ENCODE assay signal across 9 cellular contexts in the genomic region with DNA sequence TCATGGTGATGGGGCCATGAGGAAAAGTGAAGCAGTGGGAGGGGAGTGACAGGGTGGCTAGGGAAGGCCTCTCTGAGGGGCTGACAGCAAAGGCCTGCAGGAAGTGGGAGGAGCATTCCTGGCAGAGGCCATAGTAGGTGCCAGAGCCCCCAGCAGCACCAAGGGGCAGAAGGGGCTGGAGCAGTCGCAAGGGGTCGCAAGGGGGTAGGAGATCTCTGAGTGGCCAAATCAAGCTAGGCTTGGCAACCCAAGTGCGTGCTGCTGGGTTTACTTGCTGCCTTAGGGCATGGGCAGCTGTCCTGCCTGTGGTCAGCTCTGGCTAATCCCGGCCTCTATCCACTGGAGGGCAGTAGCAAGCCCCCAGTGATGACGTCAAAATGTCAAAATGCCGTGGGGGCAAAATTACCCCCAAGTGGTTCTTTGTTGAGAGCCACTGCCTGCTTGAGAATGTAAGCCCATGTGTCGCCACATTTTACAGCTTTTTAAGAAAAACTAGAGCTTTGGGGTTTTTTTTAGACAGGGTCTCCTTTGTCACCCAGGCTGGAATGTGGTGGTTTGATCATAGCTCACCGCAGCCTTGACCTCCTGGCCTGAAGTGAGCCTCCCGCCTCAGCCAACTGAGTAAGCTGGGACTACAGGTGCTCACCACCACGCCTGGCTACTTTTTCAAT. TPM values are rescaled to one million over a fixed set of nuclear protein-coding genes. Genes with fewer than 3 reads are reported as not detected.
DNase-seq lines count a peak whose midpoint lies in the region; ATAC-seq and FAIRE-seq lines count a peak whose summit lies in the region.
"Had no signal": no experiment of that assay in that cellular context is flagged by ENCODE, and none has a peak within 500 bp of the region (broad histone marks: within the 10 kb centered on the region; RNA-seq: fewer than 3 reads in every experiment).

No MANE protein-coding gene starts in this region.

- POLR2A ChIA-PET in activated naive CD8-positive, alpha-beta T cell treated with anti-CD3 and anti-CD28 coated beads, Interleukin-2, amount 10 ng/mL, durations not matched to agents 7 days and 5 days (lab: Charles Lee): interaction anchor here (0.5 to 2.8 kb wide), 6 partner anchors 10 to 549 kb away, joined by 3 to 9 read pairs (median 3); a partner anchor contains a TSS

- H3K4me1 Mint-ChIP-seq in activated naive CD8-positive, alpha-beta T cell treated with anti-CD3 and anti-CD28 coated beads, Interleukin-2, amount 10 ng/mL, durations not matched to agents 7 days and 5 days: peaks cover 33% of the 10 kb centered on the region
- peaks cover 30% of the 10 kb centered on the region for H3K4me1 Mint-ChIP-seq in activated T-cell treated with anti-CD3 and anti-CD28 coated beads, Interleukin-2, amount 50 U/mL, for 4 hours (ENCODE audit: low read depth)

- H3K9me3 Mint-ChIP-seq in activated naive CD8-positive, alpha-beta T cell treated with anti-CD3 and anti-CD28 coated beads, Interleukin-2, amount 10 ng/mL, durations not matched to agents 7 days and 5 days: no peaks in the 10 kb centered on the region
- no peaks in the 10 kb centered on the region for H3K9me3 Mint-ChIP-seq in activated T-cell treated with anti-CD3 and anti-CD28 coated beads, Interleukin-2, amount 50 U/mL, for 4 hours
- H3K9me3 Mint-ChIP-seq: T-helper 1 cell treated with Interleukin-12 subunit alpha and Interleukin-12 subunit beta and Interleukin-4 antibody, amounts not matched to agents 30 μg/mL and 1 μg/mL, for 36 hours had no signal

- no peak overlapping the region for H3K4me3 Mint-ChIP-seq in activated naive CD8-positive, alpha-beta T cell treated with anti-CD3 and anti-CD28 coated beads, Interleukin-2, amount 10 ng/mL, durations not matched to agents 7 days and 5 days
- no peak overlapping the region for H3K4me3 Mint-ChIP-seq in activated T-cell treated with anti-CD3 and anti-CD28 coated beads, Interleukin-2, amount 50 U/mL, for 4 hours
- H3K4me3 Mint-ChIP-seq: T-helper 1 cell treated with Interleukin-12 subunit alpha and Interleukin-12 subunit beta and Interleukin-4 antibody, amounts not matched to agents 30 μg/mL and 1 μg/mL, for 36 hours had no signal

- H3K27ac Mint-ChIP-seq in activated naive CD8-positive, alpha-beta T cell treated with anti-CD3 and anti-CD28 coated beads, Interleukin-2, amount 10 ng/mL, durations not matched to agents 7 days and 5 days: peak overlapping the region; percentile 42

- peak overlapping the region; percentile 74 for H3K27ac ChIP-seq in temporal lobe (ENCODE audit: low read depth, low read length)

- FAIRE-seq in HTR-8/SVneo (lab: Jason Lieb, UNC): peak; percentile 92

- no peaks in the 10 kb centered on the region for H3K27me3 Mint-ChIP-seq in activated naive CD8-positive, alpha-beta T cell treated with anti-CD3 and anti-CD28 coated beads, Interleukin-2, amount 10 ng/mL, durations not matched to agents 7 days and 5 days
- no peaks in the 10 kb centered on the region for H3K27me3 Mint-ChIP-seq in activated T-cell treated with anti-CD3 and anti-CD28 coated beads, Interleukin-2, amount 50 U/mL, for 4 hours (ENCODE audit: low read depth)

- H3K36me3 Mint-ChIP-seq in activated naive CD8-positive, alpha-beta T cell treated with anti-CD3 and anti-CD28 coated beads, Interleukin-2, amount 10 ng/mL, durations not matched to agents 7 days and 5 days: peaks cover 25% of the 10 kb centered on the region
- peaks cover 19% of the 10 kb centered on the region for H3K36me3 Mint-ChIP-seq in activated T-cell treated with anti-CD3 and anti-CD28 coated beads, Interleukin-2, amount 50 U/mL, for 4 hours (ENCODE audit: insufficient read depth)

- no peak for ATAC-seq in activated naive CD8-positive, alpha-beta T cell treated with anti-CD3 and anti-CD28 coated beads, Interleukin-2, amount 10 ng/mL, durations not matched to agents 7 days and 5 days (ENCODE audit: low read depth)
- no peak for ATAC-seq in activated T-cell treated with anti-CD3 and anti-CD28 coated beads, Interleukin-2, amount 50 U/mL, for 4 hours
- ATAC-seq in HG02763 (IDR thresholded peaks at IDR 0.05; ENCODE audit: unreplicated experiment): no peak

- DNase-seq in Caki2 (ENCODE audit: low read depth) (peak; percentile 29), HTR-8/SVneo (ENCODE audit: insufficient read length, low spot score) (peak; percentile 72), iPS-NIHi7 (ENCODE audit: extremely low spot score) (peak; percentile 79)
- no peak for DNase-seq in activated naive CD8-positive, alpha-beta T cell treated with anti-CD3 and anti-CD28 coated beads, Interleukin-2, amount 10 ng/mL, durations not matched to agents 7 days and 5 days
- no peak for DNase-seq in stimulated activated CD4-positive, alpha-beta T cell treated with anti-CD3 and anti-CD28 coated beads, Interleukin-15, amount 100 ng/mL, for 24 hours
- no peak for DNase-seq in activated T-cell treated with anti-CD3 and anti-CD28 coated beads, Interleukin-2, amount 50 U/mL, for 4 hours

- in situ Hi-C loops in Caki2 (cut with HindIII; ENCODE audit: low pct_unique_long_range_greater_than_20kb, low sequenced_read_pairs): no loop called here

RNA-seq across cellular contexts. Expression of a gene that starts 11.8 kb away (rescaled TPM):
- 14.5 and 16.3 TPM in 2 replicates for total RNA-seq in Caki2 (2014; rRNA removed; shearing (Covaris generic); ENCODE audit: low replicate concordance)
- 10 to 100 TPM; 37.8 to 40.8 TPM for total RNA-seq in activated naive CD8-positive, alpha-beta T cell treated with anti-CD3 and anti-CD28 coated beads, Interleukin-2, amount 10 ng/mL, durations not matched to agents 7 days and 5 days
- total RNA-seq in temporal lobe: 6.4 TPM
- 10 to 100 TPM; 33.8 to 40.5 (median 35.1) TPM for total RNA-seq in activated T-cell treated with anti-CD3 and anti-CD28 coated beads, Interleukin-2, amount 50 U/mL, for 4 hours

RNA-seq across cellular contexts. Expression of a gene that starts 32.0 kb away (rescaled TPM):
- 5.2 and 7.2 TPM in 2 replicates for total RNA-seq in Caki2 (2014; rRNA removed; shearing (Covaris generic); ENCODE audit: low replicate concordance)
- 100 to 1,000 TPM; 172 to 179 TPM for total RNA-seq in activated naive CD8-positive, alpha-beta T cell treated with anti-CD3 and anti-CD28 coated beads, Interleukin-2, amount 10 ng/mL, durations not matched to agents 7 days and 5 days
- total RNA-seq in temporal lobe: 2.7 TPM
- 100 to 1,000 TPM; 134 to 168 (median 142) TPM for total RNA-seq in activated T-cell treated with anti-CD3 and anti-CD28 coated beads, Interleukin-2, amount 50 U/mL, for 4 hours

RNA-seq across cellular contexts. Expression of a gene that starts 42.2 kb away (rescaled TPM):
- 15.1 and 35.0 TPM in 2 replicates for total RNA-seq in Caki2 (2014; rRNA removed; shearing (Covaris generic); ENCODE audit: low replicate concordance)
- 10 to 100 TPM; 11.5 to 13.0 TPM for total RNA-seq in activated naive CD8-positive, alpha-beta T cell treated with anti-CD3 and anti-CD28 coated beads, Interleukin-2, amount 10 ng/mL, durations not matched to agents 7 days and 5 days
- 2.2 TPM for total RNA-seq in temporal lobe
- 1 to 10 TPM; 5.4 to 5.7 (median 5.7) TPM for total RNA-seq in activated T-cell treated with anti-CD3 and anti-CD28 coated beads, Interleukin-2, amount 50 U/mL, for 4 hours

RNA-seq across cellular contexts. Expression of a gene that starts 54.6 kb away (rescaled TPM):
- 4.1 and 7.5 TPM in 2 replicates for total RNA-seq in Caki2 (2014; rRNA removed; shearing (Covaris generic); ENCODE audit: low replicate concordance)
- 10 to 100 TPM; 11.4 to 13.0 TPM for total RNA-seq in activated naive CD8-positive, alpha-beta T cell treated with anti-CD3 and anti-CD28 coated beads, Interleukin-2, amount 10 ng/mL, durations not matched to agents 7 days and 5 days
- 4.2 TPM for total RNA-seq in temporal lobe
- 1 to 10 TPM; 1.2 to 2.4 (median 1.5) TPM for total RNA-seq in activated T-cell treated with anti-CD3 and anti-CD28 coated beads, Interleukin-2, amount 50 U/mL, for 4 hours

RNA-seq across cellular contexts. Expression of a gene that starts 57.6 kb away (rescaled TPM):
- 136 and 137 TPM in 2 replicates for total RNA-seq in Caki2 (2014; rRNA removed; shearing (Covaris generic); ENCODE audit: low replicate concordance)
- 100 to 1,000 TPM; 301 to 333 TPM for total RNA-seq in activated naive CD8-positive, alpha-beta T cell treated with anti-CD3 and anti-CD28 coated beads, Interleukin-2, amount 10 ng/mL, durations not matched to agents 7 days and 5 days
- 101 TPM for total RNA-seq in temporal lobe
- total RNA-seq in activated T-cell treated with anti-CD3 and anti-CD28 coated beads, Interleukin-2, amount 50 U/mL, for 4 hours: 100 to 1,000 TPM; 224 to 248 (median 238) TPM

Comparison
In these comparisons a context has a peak if more than half of its experiments do, and no peak if none do; other contexts are left out.
1. DNase-seq: peak in Caki2 (single experiment), HTR-8/SVneo (single experiment) and iPS-NIHi7 (single experiment); none in activated naive CD8-positive, alpha-beta T cell treated with anti-CD3 and anti-CD28 coated beads, Interleukin-2, amount 10 ng/mL, durations not matched to agents 7 days and 5 days (single experiment), stimulated activated CD4-positive, alpha-beta T cell treated with anti-CD3 and anti-CD28 coated beads, Interleukin-15, amount 100 ng/mL, for 24 hours (single experiment) and activated T-cell treated with anti-CD3 and anti-CD28 coated beads, Interleukin-2, amount 50 U/mL, for 4 hours (single experiment).
2. RNA of a gene that starts 32.0 kb away (total RNA-seq): 172 to 179 TPM in activated naive CD8-positive, alpha-beta T cell treated with anti-CD3 and anti-CD28 coated beads, Interleukin-2, amount 10 ng/mL, durations not matched to agents 7 days and 5 days and 134 to 168 TPM in activated T-cell treated with anti-CD3 and anti-CD28 coated beads, Interleukin-2, amount 50 U/mL, for 4 hours; 5.2 to 7.2 TPM in Caki2 and 2.7 TPM in temporal lobe (single experiment); every median in the first group is over 10 times any median in the second.